In genomic region chr7:129169171-129169643, GRCh38 we compare ENCODE assay signal across 8 cellular contexts. TPM values are rescaled to one million over a fixed set of nuclear protein-coding genes. Genes with fewer than 3 reads are reported as not detected.
DNase-seq lines count a peak whose midpoint lies in the region; ATAC-seq and TF ChIP-seq lines count a peak whose summit lies in the region.

No MANE protein-coding gene starts in this region.

- no peaks in the 10 kb centered on the region for H3K9me3 Mint-ChIP-seq in immature natural killer cell

- DNase-seq in NCI-H1105 treated with DMSO at 0.1 percent for 48 hours (lab: John Stamatoyannopoulos, UW), result peak; percentile 47
- DNase-seq in amniotic epithelial cell (ENCODE audit: low read depth), result peak; percentile 19
- peak; percentile 27 to 48 (median 28) for DNase-seq in immature natural killer cell
- DNase-seq in stimulated activated CD4-positive, alpha-beta T cell treated with anti-CD3 and anti-CD28 coated beads, Interleukin-4, amount 100 ng/mL, for 1 hour, result peak; percentile 54
- no peak for DNase-seq in NK-92 treated with Interleukin-12 subunit alpha and Interleukin-12 subunit beta, amount 100 ng/mL, for 24 hours (lab: John Stamatoyannopoulos, UW)

- H3K27me3 Mint-ChIP-seq in immature natural killer cell (ENCODE audit: low read depth in 3 of 3), result peaks cover 3 to 10% (median 9%) of the 10 kb centered on the region in 3 donors

- peak; percentile 36 for ATAC-seq in GM18505 (IDR thresholded peaks at IDR 0.05; ENCODE audit: unreplicated experiment)
- ATAC-seq in HG02938 (IDR thresholded peaks at IDR 0.05; ENCODE audit: unreplicated experiment), result no peak
- ATAC-seq in HG02588 (IDR thresholded peaks at IDR 0.05; ENCODE audit: unreplicated experiment), result no peak

- H3K27ac Mint-ChIP-seq in immature natural killer cell, result peak overlapping the region in 1 of 6 donors; percentile 44

- H3K36me3 Mint-ChIP-seq in immature natural killer cell, result peaks cover 0 to 12% (median 0%) of the 10 kb centered on the region in 3 donors

- peak overlapping the region; percentile 76 to 82 (median 78) for H3K4me3 Mint-ChIP-seq in immature natural killer cell

- peak; percentile 52 for TF ChIP-seq POLR2A in GM18505 (IDR thresholded peaks at IDR 0.05; ENCODE audit: borderline replicate concordance, extremely low read depth, insufficient read depth, insufficient read length)

- peaks cover 9 to 12% of the 10 kb centered on the region in 2 donors for H3K4me1 Mint-ChIP-seq in immature natural killer cell

RNA-seq across cellular contexts. Expression of gene SMO, which starts 19.2 kb away (rescaled TPM):
- not detected for polyA plus RNA-seq in immature natural killer cell

RNA-seq across cellular contexts. Expression of gene TSPAN33, which starts 24.7 kb away (rescaled TPM):
- 1 to 10 TPM; 3.4 to 6.9 (median 6.2) TPM for polyA plus RNA-seq in immature natural killer cell

RNA-seq across cellular contexts. Expression of gene AHCYL2, which starts 55.6 kb away (rescaled TPM):
- polyA plus RNA-seq in immature natural killer cell, result 1 to 10 TPM; 5.7 to 6.8 (median 6.8) TPM
